Comparison of ENCODE assay signal across 2 cellular contexts in genomic region chr13:38283346-38283745, GRCh38.
TF ChIP-seq lines count a peak whose summit lies in the region.

No MANE protein-coding gene starts in this region.

TF ChIP-seq in IMR-90, 13 proteins besides CTCF, POLR2A, EP300 and RAD21 (continued from another document):
- peak; percentile 37; the same call in 1 of the 2 replicates for TF ChIP-seq CEBPB (IDR thresholded peaks at IDR 0.05; ENCODE audit: low read depth, low read length)
- no peak for TF ChIP-seq NFE2L2 (IDR thresholded peaks at IDR 0.05; ENCODE audit: low read depth, low read length)

TF ChIP-seq in K562, 482 proteins besides CTCF, POLR2A, EP300 and RAD21:
- TF ChIP-seq ATF3 (IDR thresholded peaks at IDR 0.05) = peak; percentile 57
- TF ChIP-seq ATF3 (CRISPR knock-in tag; conservative IDR thresholded peaks at IDR 0.05) = no peak
- TF ChIP-seq POLR2H (tag; IDR thresholded peaks at IDR 0.05; ENCODE audit: low read depth) = 0 out of 2 replicates have a peak, but pooled peaks have one; percentile 22
- no peak for TF ChIP-seq MXI1 (IDR thresholded peaks at IDR 0.05; ENCODE audit: low read depth, low read length)
- TF ChIP-seq CEBPG (CRISPR knock-in tag; IDR thresholded peaks at IDR 0.05) = no peak
- TF ChIP-seq CEBPG (tag; conservative IDR thresholded peaks at IDR 0.05 in 1 of 2, IDR thresholded peaks at IDR 0.05 in 1 of 2) = peak; percentile 83 to 90
- TF ChIP-seq MIER1 (IDR thresholded peaks at IDR 0.05; ENCODE audit: low read depth) = no peak
- TF ChIP-seq HMG20A (CRISPR knock-in tag; conservative IDR thresholded peaks at IDR 0.05) = no peak
- TF ChIP-seq ATF4 (CRISPR knock-in tag; IDR thresholded peaks at IDR 0.05) = peak; percentile 78
TF ChIP-seq in K562: peak in this region for 4.
